In genomic region chr3:12427551-12427950, GRCh38 we compare ENCODE assay signal across 15 cellular contexts. TPM values are rescaled to one million over a fixed set of nuclear protein-coding genes. Genes with fewer than 3 reads are reported as not detected.
DNase-seq lines count a peak whose midpoint lies in the region; ATAC-seq and TF ChIP-seq lines count a peak whose summit lies in the region.
"Had no signal": no experiment of that assay in that cellular context is flagged by ENCODE, and none has a peak within 500 bp of the region (broad histone marks: within the 10 kb centered on the region; RNA-seq: fewer than 3 reads in every experiment).

No MANE protein-coding gene starts in this region.

- no peak for ATAC-seq in HG02798 (IDR thresholded peaks at IDR 0.05; ENCODE audit: poor library complexity, unreplicated experiment)
- ATAC-seq in HG03196 (IDR thresholded peaks at IDR 0.05; ENCODE audit: unreplicated experiment): no peak

- POLR2A ChIA-PET in HEK293 (lab: Yijun Ruan, JAX): no interaction called here

- no peaks in the 10 kb centered on the region for H3K9me3 ChIP-seq in HEK293 (ENCODE audit: control insufficient read depth, insufficient read depth, low read depth, low read length)
- H3K9me3 ChIP-seq: BLaER1 treated with 17β-estradiol and CSF1 and Interleukin-3, amounts not matched to agents 10 nM and 100 nM had no signal

- no peaks in the 10 kb centered on the region for H3K36me3 ChIP-seq in HEK293 (ENCODE audit: control insufficient read depth in 2 of 2, insufficient read depth in 1 of 2, low read length in 2 of 2)
- H3K36me3 ChIP-seq: BLaER1 treated with 17β-estradiol and CSF1 and Interleukin-3, amounts not matched to agents 10 nM and 100 nM had no signal

- CTCF ChIA-PET in HEK293 (lab: Yijun Ruan, JAX): interaction anchor here (0.6 kb wide), 2 partner anchors 16 to 368 kb away, joined by 3 to 5 read pairs; no protein-coding TSS in a partner anchor

- peaks cover 6% of the 10 kb centered on the region for H3K27me3 Mint-ChIP-seq in nephron (ENCODE audit: low read depth)

- no peak overlapping the region for H3K4me3 ChIP-seq in HEK293 (ENCODE audit: low read depth, low read length)
- H3K4me3 ChIP-seq: BLaER1 treated with 17β-estradiol and CSF1 and Interleukin-3, amounts not matched to agents 10 nM and 100 nM had no signal

- H3K36me3 Mint-ChIP-seq in nephron (ENCODE audit: low read depth): peaks cover 6% of the 10 kb centered on the region

- no peak overlapping the region for H3K4me3 Mint-ChIP-seq in nephron

- peaks cover 19% of the 10 kb centered on the region for H3K4me1 ChIP-seq in HEK293 (ENCODE audit: control insufficient read depth, insufficient read depth, low read length)

- DNase-seq in NOMO-1 treated with DMSO at 0.1 percent for 48 hours (lab: John Stamatoyannopoulos, UW; ENCODE audit: unreplicated experiment) (peak; percentile 58), amniotic epithelial cell (ENCODE audit: low read depth) (peak; percentile 20), occipital lobe (lab: John Stamatoyannopoulos, UW) (no peak), SHP77 treated with DMSO at 0.1 percent for 48 hours (lab: John Stamatoyannopoulos, UW) (no peak)
- DNase-seq: Kasumi-1, NCI-H1436 treated with DMSO at 0.1 percent for 48 hours, NCI-H2081 treated with DMSO at 0.1 percent for 48 hours, NCI-H446, RPMI8226, T-helper 1 cell had no signal

- H3K27ac ChIP-seq in HEK293 (ENCODE audit: extremely low read depth, low read depth, low read length): no peak overlapping the region
- H3K27ac ChIP-seq: BLaER1 treated with 17β-estradiol and CSF1 and Interleukin-3, amounts not matched to agents 10 nM and 100 nM had no signal

- peaks cover 69% of the 10 kb centered on the region for H3K4me1 Mint-ChIP-seq in nephron

- TF ChIP-seq CTCF in HEK293 (tag by site-specific recombination; IDR thresholded peaks at IDR 0.05) (no peak), nephron (IDR thresholded peaks at IDR 0.05; ENCODE audit: unreplicated experiment in 3 of 3) (no peak)

- H3K27ac Mint-ChIP-seq in nephron: peak overlapping the region; percentile 37 to 79 (median 50)

- peaks cover 4% of the 10 kb centered on the region for H3K9me3 Mint-ChIP-seq in nephron

TF ChIP-seq in HEK293, 187 proteins besides CTCF, POLR2A, EP300 and RAD21:
- TF ChIP-seq ZNF221 (tag by site-specific recombination; IDR thresholded peaks at IDR 0.05; ENCODE audit: borderline replicate concordance) (no peak), ZBTB48 (tag by site-specific recombination; IDR thresholded peaks at IDR 0.05) (0 out of 2 replicates have a peak, but pooled peaks have one; percentile 61)

RNA-seq across cellular contexts. Expression of gene TSEN2, which starts 56.7 kb away (rescaled TPM):
- total RNA-seq in occipital lobe: 29.3 TPM

Comparison
In these comparisons a context has a peak if more than half of its experiments do, and no peak if none do; other contexts are left out.
1. DNase-seq: peak in NOMO-1 treated with DMSO at 0.1 percent for 48 hours (single experiment) and amniotic epithelial cell (single experiment); none in occipital lobe (single experiment) and SHP77 treated with DMSO at 0.1 percent for 48 hours (single experiment).